In the genomic region with DNA sequence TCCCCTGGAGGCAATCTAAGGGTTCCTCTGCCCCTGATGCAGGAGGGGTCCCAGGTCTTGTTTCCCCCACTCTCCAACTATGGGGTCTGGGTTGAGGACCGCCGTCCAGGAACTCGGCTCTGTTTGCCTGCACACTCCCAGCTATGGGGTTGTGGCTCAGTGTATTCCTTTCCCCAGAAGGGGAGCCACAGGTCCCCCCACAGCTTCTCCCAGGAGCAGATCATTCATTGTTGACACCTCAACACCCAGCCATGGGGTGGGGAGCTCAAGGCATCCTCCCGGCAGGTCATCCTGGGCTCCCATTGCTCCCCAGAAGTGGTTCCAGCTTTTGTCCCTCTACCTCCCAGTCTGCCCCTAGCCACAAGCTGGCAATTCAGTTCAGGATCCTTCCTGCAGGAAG, we compare ENCODE assay signal across 8 cellular contexts. TPM values are rescaled to one million over a fixed set of nuclear protein-coding genes. Genes with fewer than 3 reads are reported as not detected.
DNase-seq lines count a peak whose midpoint lies in the region; ATAC-seq and TF ChIP-seq lines count a peak whose summit lies in the region.

No MANE protein-coding gene starts in this region.

- ATAC-seq in natural killer cell (no peak), GM18517 (IDR thresholded peaks at IDR 0.05; ENCODE audit: unreplicated experiment) (no peak), HG03095 (IDR thresholded peaks at IDR 0.05; ENCODE audit: unreplicated experiment) (no peak), HG02642 (IDR thresholded peaks at IDR 0.05; ENCODE audit: poor library complexity, unreplicated experiment) (no peak)

- H3K4me2 ChIP-seq in MM.1S (ENCODE audit: low read depth, low read length): peak overlapping the region; percentile 53; the same call in 1 of the 2 replicates

- no peaks in the 10 kb centered on the region for H3K36me3 ChIP-seq in MM.1S (replicated peaks; ENCODE audit: insufficient read depth, low read length)

- H3K9me2 ChIP-seq in MM.1S (replicated peaks; ENCODE audit: insufficient read depth, low read length): no peaks in the 10 kb centered on the region

- DNase-seq in AG04449 (ENCODE audit: low read depth, low spot score): no peak
- DNase-seq in MM.1S: no peak
- no peak for DNase-seq in dorsolateral prefrontal cortex
- no peak for DNase-seq in natural killer cell
- DNase-seq in mucosa of gallbladder (ENCODE audit: low spot score): no peak

- peak overlapping the region; percentile 46; the same call in 1 of the 2 replicates for H3K9ac ChIP-seq in MM.1S (ENCODE audit: low read length)

- peak overlapping the region in 1 of 2 donors; percentile 63 for H3K27ac Mint-ChIP-seq in natural killer cell

- H3K27me3 ChIP-seq in MM.1S (replicated peaks; ENCODE audit: insufficient read depth, low read length) (peaks cover 48% of the 10 kb centered on the region), dorsolateral prefrontal cortex (no peaks in the 10 kb centered on the region)

- H3K4me3 ChIP-seq in AG04449 (ENCODE audit: low read depth, low read length): peak overlapping the region; percentile 68
- H3K4me3 ChIP-seq in MM.1S (ENCODE audit: low read length): peak overlapping the region; percentile 55; the same call in 1 of the 2 replicates
- H3K4me3 ChIP-seq in dorsolateral prefrontal cortex: peak overlapping the region; percentile 64 to 93 (median 82)

- H3K27ac ChIP-seq in MM.1S (ENCODE audit: low read length) (no peak overlapping the region), dorsolateral prefrontal cortex (peak overlapping the region in 58 of 59 donors; percentile 74 to 98 (median 94))

- H3K27me3 Mint-ChIP-seq in natural killer cell (ENCODE audit: low read depth in 2 of 2): peaks cover 0 to 6% of the 10 kb centered on the region in 2 donors

- intact Hi-C loops in dorsolateral prefrontal cortex (cut with DNase I): loop anchor here in 1 of 2 donors (2.0 kb wide), 1 partner anchor 14 kb away; no protein-coding TSS in a partner anchor
- intact Hi-C loops in natural killer cell (cut with micrococcal nuclease): no loop called here

- H3K36me3 Mint-ChIP-seq in natural killer cell: no peaks in the 10 kb centered on the region

- H3K9me3 ChIP-seq in MM.1S (replicated peaks; ENCODE audit: insufficient read depth, low read length): no peaks in the 10 kb centered on the region

- H3K4me3 Mint-ChIP-seq in natural killer cell: peak overlapping the region; percentile 76

- POLR2A ChIA-PET in AG04449 (lab: Yijun Ruan, JAX): interaction anchor here (1.6 kb wide), 1 partner anchor 9 kb away, joined by 4 read pairs; no protein-coding TSS in a partner anchor

- H3K79me2 ChIP-seq in MM.1S (ENCODE audit: low read length): no peaks in the 10 kb centered on the region

- no peaks in the 10 kb centered on the region for H3F3A ChIP-seq in MM.1S (ENCODE audit: insufficient read depth, low read length)

- no peaks in the 10 kb centered on the region for H3K9me3 Mint-ChIP-seq in natural killer cell

- peaks cover 13 to 15% of the 10 kb centered on the region in 2 donors for H3K4me1 Mint-ChIP-seq in natural killer cell

- no peaks in the 10 kb centered on the region for H4K20me1 ChIP-seq in MM.1S (ENCODE audit: insufficient read depth, low read length)

- peaks cover 3% of the 10 kb centered on the region; the same call in 1 of the 2 replicates for H3K4me1 ChIP-seq in MM.1S (ENCODE audit: low read length)

- TF ChIP-seq CTCF in AG04449 (IDR thresholded peaks at IDR 0.05; ENCODE audit: insufficient read depth, low read length, missing control alignments) (no peak), MM.1S (IDR thresholded peaks at IDR 0.05; ENCODE audit: low read length) (no peak), dorsolateral prefrontal cortex (IDR thresholded peaks at IDR 0.05 in 54 of 56, conservative IDR thresholded peaks at IDR 0.05 in 2 of 56; ENCODE audit: low read depth in 1 of 56, partially characterized antibody in 56 of 56) (no peak), natural killer cell (IDR thresholded peaks at IDR 0.05) (no peak)

- CTCF ChIA-PET in AG04449 (lab: Yijun Ruan, JAX): interaction anchor here (0.9 to 1.4 kb wide), 2 partner anchors 22 to 137 kb away, joined by 3 to 4 read pairs; no protein-coding TSS in a partner anchor

- H2AFZ ChIP-seq in MM.1S (ENCODE audit: low read length): no peak overlapping the region

RNA-seq across cellular contexts. Expression of gene ZNF358, which starts 1.0 kb away (rescaled TPM):
- total RNA-seq in dorsolateral prefrontal cortex: 100 to 1,000 TPM in 76 of 120 experiments, 10 to 100 TPM in 44; 69.6 to 225 (median 107) TPM
- total RNA-seq in natural killer cell: 10 to 100 TPM in 2 of 3 donors, 1 to 10 TPM in 1; 9.8 to 11.6 (median 10.9) TPM
- 87.6 TPM for total RNA-seq in mucosa of gallbladder

RNA-seq across cellular contexts. Expression of gene MCOLN1, which starts 5.5 kb away (rescaled TPM):
- total RNA-seq in dorsolateral prefrontal cortex (10 to 100 TPM; 21.1 to 64.6 (median 33.5) TPM), natural killer cell (10 to 100 TPM; 22.9 to 37.6 (median 27.8) TPM), mucosa of gallbladder (30.0 TPM)

RNA-seq across cellular contexts. Expression of gene PNPLA6, which starts 18.6 kb away (rescaled TPM):
- 100 to 1,000 TPM; 131 to 340 (median 192) TPM for total RNA-seq in dorsolateral prefrontal cortex
- 100 to 1,000 TPM; 118 to 190 (median 125) TPM for total RNA-seq in natural killer cell
- 157 TPM for total RNA-seq in mucosa of gallbladder

RNA-seq across cellular contexts. Expression of gene PEX11G, which starts 28.0 kb away (rescaled TPM):
- 1 to 10 TPM in 117 of 120 experiments, under 1 TPM in 3; 0.77 to 8.8 (median 3.2) TPM for total RNA-seq in dorsolateral prefrontal cortex
- total RNA-seq in natural killer cell: 1 to 10 TPM in 1 of 3 donors, under 1 TPM in 1, not detected in 1; 0.33 to 1.5 TPM
- 8.2 TPM for total RNA-seq in mucosa of gallbladder
